8 cellular contexts compared by ENCODE assay signal in the genomic region with DNA sequence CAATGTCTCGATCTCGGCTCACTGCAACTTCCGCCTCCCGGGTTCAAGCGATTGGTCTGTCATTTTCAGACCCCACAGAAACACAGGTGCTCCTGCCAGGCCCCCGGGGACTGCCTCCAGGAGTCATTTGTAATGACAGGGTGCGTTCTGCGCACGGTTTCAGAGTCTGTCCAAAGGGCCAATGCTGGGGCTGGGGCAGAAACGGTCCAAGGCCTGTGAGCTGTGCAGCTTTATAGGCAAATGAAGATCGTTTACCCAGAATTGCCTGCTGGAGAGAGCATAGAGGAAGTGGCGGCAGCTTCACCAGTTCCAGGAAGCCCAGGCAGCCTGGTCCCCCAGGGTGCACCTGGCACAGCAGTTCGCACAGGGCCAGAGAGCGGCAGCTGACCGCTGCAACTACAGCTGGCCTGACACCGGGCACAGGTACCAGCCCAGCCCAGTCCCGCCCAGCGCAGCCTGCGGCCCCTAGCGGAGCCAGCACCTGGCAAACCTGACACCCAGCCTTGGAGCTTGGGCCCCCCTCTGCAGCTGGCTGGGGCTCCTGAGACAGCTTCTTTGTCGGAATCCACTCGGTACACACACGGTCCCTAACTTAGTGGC.
DNase-seq lines count a peak whose midpoint lies in the region; ATAC-seq and TF ChIP-seq lines count a peak whose summit lies in the region.
"Not testable (repeated sequence)": the region's sequence is repeated elsewhere in the genome, so short reads cannot be mapped to it uniquely, and the experiment has no call there.

No MANE protein-coding gene starts in this region.

- H3K36me3 ChIP-seq in Peyer's patch; aorta (ENCODE audit: control insufficient read depth in 1 of 2, insufficient read depth in 2 of 2, low read length in 1 of 2): not testable (repeated sequence)

- peak overlapping the region; percentile 93 to 97 for H3K4me3 Mint-ChIP-seq in activated T-cell treated with anti-CD3 and anti-CD28 coated beads, Interleukin-2, amount 50 U/mL, for 72 hours

- not testable (repeated sequence) for H3K27me3 ChIP-seq in Peyer's patch; aorta (ENCODE audit: control insufficient read depth in 1 of 2, insufficient read depth in 2 of 2, low read length in 1 of 2)

- not testable (repeated sequence) for H3K27me3 Mint-ChIP-seq in activated T-cell treated with anti-CD3 and anti-CD28 coated beads, Interleukin-2, amount 50 U/mL, for 72 hours (ENCODE audit: low read depth)

- H3K9me3 Mint-ChIP-seq in activated T-cell treated with anti-CD3 and anti-CD28 coated beads, Interleukin-2, amount 50 U/mL, for 72 hours: not testable (repeated sequence)

- intact Hi-C loops in Right ventricle myocardium superior (cut with DNase I); posterior vena cava (cut with DNase I); aorta (cut with DNase I): not testable (repeated sequence)

- DNase-seq in Peyer's patch: peak; percentile 71 to 93 (median 77)
- peak; percentile 73 to 77 for DNase-seq in activated T-cell treated with anti-CD3 and anti-CD28 coated beads, Interleukin-2, amount 50 U/mL, for 72 hours
- peak; percentile 73 for DNase-seq in Right ventricle myocardium superior
- DNase-seq in posterior vena cava (ENCODE audit: low spot score): peak; percentile 89
- peak; percentile 63 to 84 for DNase-seq in aorta

- H3K36me3 Mint-ChIP-seq in activated T-cell treated with anti-CD3 and anti-CD28 coated beads, Interleukin-2, amount 50 U/mL, for 72 hours (ENCODE audit: insufficient read depth in 2 of 2): peaks cover 1 to 21% of the 10 kb centered on the region in 2 donors

- 88 to 89% methylated on average over 23 of the region's 23 CpGs for WGBS in aorta, 2 donors

- H3K9me3 ChIP-seq in Peyer's patch; aorta (ENCODE audit: control insufficient read depth, low read length): not testable (repeated sequence)

- TF ChIP-seq CTCF in Peyer's patch (IDR thresholded peaks at IDR 0.05): peak in 3 of 6 experiments; percentile 23 to 31 (median 27)

- TF ChIP-seq POLR2A in Peyer's patch (IDR thresholded peaks at IDR 0.05): peak; percentile 16 to 23

- ATAC-seq in GM18519 (IDR thresholded peaks at IDR 0.05; ENCODE audit: low FRiP score, unreplicated experiment) (peak; percentile 25), GM21786 (IDR thresholded peaks at IDR 0.05; ENCODE audit: unreplicated experiment) (peak; percentile 59), HG03469 (IDR thresholded peaks at IDR 0.05; ENCODE audit: unreplicated experiment) (peak; percentile 30)
- peak; percentile 39 to 64 for ATAC-seq in activated T-cell treated with anti-CD3 and anti-CD28 coated beads, Interleukin-2, amount 50 U/mL, for 72 hours (replicated peaks in 1 of 2)
- ATAC-seq in Right ventricle myocardium superior (ENCODE audit: poor library complexity); aorta (ENCODE audit: low FRiP score): not testable (repeated sequence)

- H3K27ac Mint-ChIP-seq in activated T-cell treated with anti-CD3 and anti-CD28 coated beads, Interleukin-2, amount 50 U/mL, for 72 hours: peak overlapping the region; percentile 100

- peaks cover 75% of the 10 kb centered on the region for H3K4me1 Mint-ChIP-seq in activated T-cell treated with anti-CD3 and anti-CD28 coated beads, Interleukin-2, amount 50 U/mL, for 72 hours (ENCODE audit: low read depth)

- peak overlapping the region; percentile 15 to 31 (median 26) for H3K4me3 ChIP-seq in Peyer's patch
- H3K4me3 ChIP-seq in aorta (ENCODE audit: low read length in 2 of 2): not testable (repeated sequence)

- peak overlapping the region; percentile 62 to 85 (median 68) for H3K27ac ChIP-seq in Peyer's patch
- not testable (repeated sequence) for H3K27ac ChIP-seq in aorta (ENCODE audit: low read depth in 1 of 2, low read length in 2 of 2)

- peaks cover 3 to 79% (median 14%) of the 10 kb centered on the region in 4 donors for H3K4me1 ChIP-seq in Peyer's patch
- H3K4me1 ChIP-seq in aorta (ENCODE audit: control insufficient read depth in 1 of 2, insufficient read depth in 2 of 2, low read length in 2 of 2): not testable (repeated sequence)
